23 cellular contexts compared by ENCODE assay signal in genomic region chr10:35202050-35202449, GRCh38.
DNase-seq lines count a peak whose midpoint lies in the region; ATAC-seq, FAIRE-seq and TF ChIP-seq lines count a peak whose summit lies in the region.
"Had no signal": no experiment of that assay in that cellular context is flagged by ENCODE, and none has a peak within 500 bp of the region (broad histone marks: within the 10 kb centered on the region; RNA-seq: fewer than 3 reads in every experiment).

No MANE protein-coding gene starts in this region.

- ATAC-seq in GM21723 (IDR thresholded peaks at IDR 0.05; ENCODE audit: unreplicated experiment) (peak; percentile 58), GM12878 (peak; percentile 47; the same call in 2 of the 3 replicates), HG03442 (IDR thresholded peaks at IDR 0.05; ENCODE audit: unreplicated experiment) (no peak), heart right ventricle (no peak), upper lobe of right lung (no peak)
- ATAC-seq in activated CD8-positive, alpha-beta T cell treated with anti-CD3 and anti-CD28 coated beads, Interleukin-2, amount 10 ng/mL, durations not matched to agents 7 days and 5 days, result peak; percentile 31
- ATAC-seq: GM23338, Right ventricle myocardium inferior had no signal

- RAD21 ChIA-PET in GM12878 (lab: Charles Lee; ENCODE audit: unreplicated experiment), result interaction anchor here (0.7 to 1.2 kb wide), 5 partner anchors 10 to 76 kb away, joined by 3 read pairs; partner anchors contain the start of gene CREM

- H3K27ac ChIP-seq in GM12878 (ENCODE audit: control insufficient read depth, insufficient read depth) (no peak overlapping the region), small intestine (ENCODE audit: low read depth in 1 of 2, low read length in 1 of 2) (no peak overlapping the region), heart right ventricle (no peak overlapping the region), upper lobe of right lung (no peak overlapping the region)
- H3K27ac ChIP-seq: C4-2B, SJSA1 had no signal

- H3K79me2 ChIP-seq in GM12878 (ENCODE audit: control insufficient read depth, insufficient read depth, low read length), result no peaks in the 10 kb centered on the region; the same call in 1 of the 2 replicates

- no peak overlapping the region for H3K4me2 ChIP-seq in GM12878 (ENCODE audit: control insufficient read depth, insufficient read depth)
- H3K4me2 ChIP-seq: GM23338 had no signal

- no peak overlapping the region for H3K4me3 Mint-ChIP-seq in activated CD8-positive, alpha-beta T cell treated with anti-CD3 and anti-CD28 coated beads, Interleukin-2, amount 10 ng/mL, durations not matched to agents 7 days and 5 days
- H3K4me3 Mint-ChIP-seq: GM23338 had no signal

- no peak for TF ChIP-seq POLR2A in GM12878 (IDR thresholded peaks at IDR 0.05; ENCODE audit: low read depth, low read length)

- peaks cover 5% of the 10 kb centered on the region; the same call in 1 of the 2 replicates for H3K4me1 ChIP-seq in GM12878 (ENCODE audit: control insufficient read depth, insufficient read depth, low read length)
- no peaks in the 10 kb centered on the region for H3K4me1 ChIP-seq in small intestine (ENCODE audit: control insufficient read depth in 2 of 2, insufficient read depth in 1 of 2, low read depth in 1 of 2, low read length in 1 of 2)
- H3K4me1 ChIP-seq in heart right ventricle, result peaks cover 0 to 22% (median 0%) of the 10 kb centered on the region in 9 donors
- no peaks in the 10 kb centered on the region for H3K4me1 ChIP-seq in upper lobe of right lung
- H3K4me1 ChIP-seq: SJSA1 had no signal

- no peak overlapping the region for H2AFZ ChIP-seq in GM12878 (ENCODE audit: control insufficient read depth, low read depth, low read length)
- H2AFZ ChIP-seq: GM23338 had no signal

- H3K27me3 ChIP-seq in GM12878 (replicated peaks in 1 of 2; ENCODE audit: control insufficient read depth in 2 of 2, insufficient read depth in 2 of 2, low read length in 1 of 2), result no peaks in the 10 kb centered on the region
- H3K27me3 ChIP-seq in small intestine (ENCODE audit: control insufficient read depth in 2 of 2, insufficient read depth in 2 of 2, low read length in 2 of 2), result no peaks in the 10 kb centered on the region
- no peaks in the 10 kb centered on the region for H3K27me3 ChIP-seq in heart right ventricle
- no peaks in the 10 kb centered on the region for H3K27me3 ChIP-seq in upper lobe of right lung
- H3K27me3 ChIP-seq: SJSA1 had no signal

- peak; percentile 34 for FAIRE-seq in G401.6 (lab: Jason Lieb, UNC)
- no peak for FAIRE-seq in GM12878 (lab: Jason Lieb, UNC)
- FAIRE-seq in small intestine (lab: Jason Lieb, UNC), result no peak
- FAIRE-seq: A204.1 had no signal

- intact Hi-C loops in GM12878 (cut with micrococcal nuclease; ENCODE audit: unreplicated experiment) (no loop called here), heart right ventricle (cut with DNase I) (no loop called here), upper lobe of right lung (cut with DNase I) (no loop called here)

- POLR2A ChIA-PET in activated CD8-positive, alpha-beta T cell treated with anti-CD3 and anti-CD28 coated beads, Interleukin-2, amount 10 ng/mL, durations not matched to agents 7 days and 5 days (lab: Charles Lee), result interaction anchor here (0.5 to 3.4 kb wide), 5 partner anchors 8 to 144 kb away, joined by 3 to 17 read pairs (median 3); partner anchors contain the start of gene CREM
- POLR2A ChIA-PET in GM12878 (lab: Charles Lee), result interaction anchor here (0.6 kb wide), 1 partner anchor 17 kb away, joined by 3 read pairs; no protein-coding TSS in a partner anchor

- H3K36me3 ChIP-seq in GM12878 (ENCODE audit: control insufficient read depth in 2 of 2, insufficient read depth in 2 of 2, low read length in 1 of 2) (no peaks in the 10 kb centered on the region), small intestine (ENCODE audit: control insufficient read depth in 2 of 2, insufficient read depth in 2 of 2, low read length in 2 of 2) (no peaks in the 10 kb centered on the region), heart right ventricle (peaks cover 0 to 24% (median 0%) of the 10 kb centered on the region in 9 donors), upper lobe of right lung (no peaks in the 10 kb centered on the region)
- H3K36me3 ChIP-seq: HAP-1, SJSA1 had no signal

- H3K9ac ChIP-seq in GM12878 (ENCODE audit: control insufficient read depth, insufficient read depth, low read length), result no peak overlapping the region

- TF ChIP-seq EP300 in GM12878 (IDR thresholded peaks at IDR 0.05; ENCODE audit: borderline replicate concordance in 1 of 2, control insufficient read depth in 1 of 2, low read depth in 2 of 2, low read length in 2 of 2), result no peak

- H3K4me1 Mint-ChIP-seq in activated CD8-positive, alpha-beta T cell treated with anti-CD3 and anti-CD28 coated beads, Interleukin-2, amount 10 ng/mL, durations not matched to agents 7 days and 5 days (ENCODE audit: low read depth), result peaks cover 68% of the 10 kb centered on the region

- H3K9me3 ChIP-seq in GM12878 (replicated peaks; ENCODE audit: control insufficient read depth, insufficient read depth, low read length) (no peaks in the 10 kb centered on the region), small intestine (ENCODE audit: control insufficient read depth, low read depth) (no peaks in the 10 kb centered on the region), heart right ventricle (no peaks in the 10 kb centered on the region), upper lobe of right lung (no peaks in the 10 kb centered on the region)
- H3K9me3 ChIP-seq: HAP-1, SJSA1 had no signal

- H3K9me3 Mint-ChIP-seq in activated CD8-positive, alpha-beta T cell treated with anti-CD3 and anti-CD28 coated beads, Interleukin-2, amount 10 ng/mL, durations not matched to agents 7 days and 5 days (ENCODE audit: insufficient read depth), result no peaks in the 10 kb centered on the region
- H3K9me3 Mint-ChIP-seq: CD8-positive, alpha-beta memory T cell; GM23338 had no signal

- TF ChIP-seq RAD21 in GM12878 (IDR thresholded peaks at IDR 0.05; ENCODE audit: insufficient read depth, low read depth, low read length), result no peak

- H3K27me3 Mint-ChIP-seq in activated CD8-positive, alpha-beta T cell treated with anti-CD3 and anti-CD28 coated beads, Interleukin-2, amount 10 ng/mL, durations not matched to agents 7 days and 5 days (ENCODE audit: low read depth), result no peaks in the 10 kb centered on the region
- H3K27me3 Mint-ChIP-seq: CD8-positive, alpha-beta memory T cell had no signal

- peak overlapping the region; percentile 63 for H3K27ac Mint-ChIP-seq in activated CD8-positive, alpha-beta T cell treated with anti-CD3 and anti-CD28 coated beads, Interleukin-2, amount 10 ng/mL, durations not matched to agents 7 days and 5 days

- H3K4me3 ChIP-seq in GM12878 (no peak overlapping the region), small intestine (ENCODE audit: low read depth in 1 of 2, low read length in 2 of 2) (no peak overlapping the region), heart right ventricle (no peak overlapping the region), upper lobe of right lung (no peak overlapping the region)
- H3K4me3 ChIP-seq: GM23338, HAP-1, SJSA1 had no signal

- CTCF ChIA-PET in activated CD8-positive, alpha-beta T cell treated with anti-CD3 and anti-CD28 coated beads, Interleukin-2, amount 10 ng/mL, durations not matched to agents 7 days and 5 days (lab: Charles Lee), result interaction anchor here (0.8 to 2.2 kb wide), 4 partner anchors 10 to 75 kb away, joined by 3 to 9 read pairs (median 4); partner anchors contain the start of gene CREM
- CTCF ChIA-PET in GM12878 (lab: Yijun Ruan, JAX), result interaction anchor here (0.7 to 6.0 kb wide), 7 partner anchors 9 to 355 kb away, joined by 3 to 25 read pairs (median 4); no protein-coding TSS in a partner anchor

- no peak for DNase-seq in activated CD8-positive, alpha-beta T cell treated with anti-CD3 and anti-CD28 coated beads, Interleukin-2, amount 10 ng/mL, durations not matched to agents 7 days and 5 days
- DNase-seq in GM12878 (ENCODE audit: low read depth, low spot score) (no peak), small intestine (no peak), heart right ventricle (no peak), upper lobe of right lung (no peak)
- DNase-seq: Calu3; CD8-positive, alpha-beta memory T cell; DMS153; GF-D8; KG1; NCI-H1092; NCI-H1436; NCI-H2029; NCI-H524 treated with DMSO at 0.1 percent for 48 hours had no signal

- SMC1A ChIA-PET in GM12878 (lab: Charles Lee; ENCODE audit: uncharacterized antibody, unreplicated experiment), result interaction anchor here (1.0 to 8.9 kb wide), 5 partner anchors 11 to 82 kb away, joined by 4 to 102 read pairs (median 6); no protein-coding TSS in a partner anchor

- no peak for TF ChIP-seq CTCF in GM12878 (IDR thresholded peaks at IDR 0.05 in 2 of 3, conservative IDR thresholded peaks at IDR 0.05 in 1 of 3; ENCODE audit: control insufficient read depth in 2 of 3, extremely low read depth in 1 of 3, insufficient read depth in 1 of 3, low read depth in 3 of 3, low read length in 3 of 3)
- TF ChIP-seq CTCF in heart right ventricle (IDR thresholded peaks at IDR 0.05), result no peak
- no peak for TF ChIP-seq CTCF in upper lobe of right lung (IDR thresholded peaks at IDR 0.05)

- BruUV-seq in GM12878 (replicated peaks; lab: Mats Ljungman, UMichigan), result no TSS peak

- in situ Hi-C loops in GM12878 (cut with MboI), result no loop called here

- H4K20me1 ChIP-seq in GM12878 (ENCODE audit: control insufficient read depth, insufficient read depth), result no peaks in the 10 kb centered on the region

- peaks cover 46% of the 10 kb centered on the region for H3K36me3 Mint-ChIP-seq in activated CD8-positive, alpha-beta T cell treated with anti-CD3 and anti-CD28 coated beads, Interleukin-2, amount 10 ng/mL, durations not matched to agents 7 days and 5 days (ENCODE audit: low read depth)

TF ChIP-seq in GM12878, 131 proteins besides CTCF, POLR2A, EP300 and RAD21 (continues in another document):
- TF ChIP-seq ZSCAN29 (IDR thresholded peaks at IDR 0.05), result no peak
- TF ChIP-seq FOXK2 (IDR thresholded peaks at IDR 0.05), result no peak
- TF ChIP-seq PBX3 (IDR thresholded peaks at IDR 0.05; ENCODE audit: insufficient replicate concordance, low read depth, low read length), result no peak
- TF ChIP-seq TCF7 (IDR thresholded peaks at IDR 0.05; ENCODE audit: borderline replicate concordance), result no peak
- TF ChIP-seq SUPT20H (IDR thresholded peaks at IDR 0.05; ENCODE audit: borderline replicate concordance, control insufficient read depth, low read depth, low read length), result no peak
- no peak for TF ChIP-seq ASH2L (IDR thresholded peaks at IDR 0.05; ENCODE audit: borderline replicate concordance, low read depth)
- TF ChIP-seq EZH2 (IDR thresholded peaks at IDR 0.05; ENCODE audit: borderline replicate concordance, control insufficient read depth, low read depth, low read length), result no peak

Comparison
In these comparisons a context has a peak if more than half of its experiments do, and no peak if none do; other contexts are left out.
1. ATAC-seq: peak in GM21723 (single experiment), activated CD8-positive, alpha-beta T cell treated with anti-CD3 and anti-CD28 coated beads, Interleukin-2, amount 10 ng/mL, durations not matched to agents 7 days and 5 days (single experiment) and GM12878 (single experiment); none in HG03442 (single experiment), heart right ventricle (0 of 8) and upper lobe of right lung (single experiment).